Comparison of ENCODE assay signal across 26 cellular contexts in genomic region chr2:66957198-66957597, GRCh38.
DNase-seq lines count a peak whose midpoint lies in the region; ATAC-seq, FAIRE-seq and TF ChIP-seq lines count a peak whose summit lies in the region.
"Had no signal": no experiment of that assay in that cellular context is flagged by ENCODE, and none has a peak within 500 bp of the region (broad histone marks: within the 10 kb centered on the region; RNA-seq: fewer than 3 reads in every experiment).

No MANE protein-coding gene starts in this region.

- no peak overlapping the region for H4K91ac ChIP-seq in trophoblast cell (ENCODE audit: low read depth, low read length)

- peaks cover 2% of the 10 kb centered on the region for H3K79me2 ChIP-seq in trophoblast cell (ENCODE audit: control insufficient read depth, insufficient read depth, low read length, poor library complexity)
- no peaks in the 10 kb centered on the region for H3K79me2 ChIP-seq in OCI-LY7 (ENCODE audit: insufficient read depth, low read depth, low read length)

- intact Hi-C loops in MCF 10A (cut with micrococcal nuclease): no loop called here
- intact Hi-C loops in breast epithelium (cut with DNase I; ENCODE audit: low total_unique reads): no loop called here
- intact Hi-C loops in OCI-LY7 (cut with micrococcal nuclease; ENCODE audit: unreplicated experiment): no loop called here
- intact Hi-C loops in kidney (cut with DNase I): no loop called here

- no peak overlapping the region for H2BK120ac ChIP-seq in trophoblast cell (ENCODE audit: insufficient read depth, low read length, poor library complexity)

- H3K4ac ChIP-seq in trophoblast cell (ENCODE audit: low read depth, low read length): no peak overlapping the region

- H3K23ac ChIP-seq in trophoblast cell (ENCODE audit: low read length): no peak overlapping the region

- H3K14ac ChIP-seq in trophoblast cell (ENCODE audit: low read length): no peak overlapping the region

- no CpG with 5 or more reads among the region's 3 CpGs for WGBS in trophoblast cell (ENCODE audit: extremely low coverage, insufficient coverage, insufficient read length)

- H2BK5ac ChIP-seq in trophoblast cell (ENCODE audit: low read depth, low read length, poor library complexity): no peak overlapping the region

- H3K18ac ChIP-seq in trophoblast cell (ENCODE audit: low read length): no peak overlapping the region

- no peak overlapping the region for H3K4me3 ChIP-seq in breast epithelium
- H3K4me3 ChIP-seq in fibroblast of the aortic adventitia (ENCODE audit: low read depth, low read length): no peak overlapping the region
- no peak overlapping the region for H3K4me3 ChIP-seq in trophoblast cell (ENCODE audit: low read depth, low read length)
- H3K4me3 ChIP-seq in OCI-LY7 (ENCODE audit: low read depth, low read length, poor library complexity, severe bottlenecking): no peak overlapping the region
- H3K4me3 ChIP-seq in kidney (ENCODE audit: low read length in 2 of 2): no peak overlapping the region
- H3K4me3 ChIP-seq: MG63 had no signal

- H3K36me3 ChIP-seq in breast epithelium (no peaks in the 10 kb centered on the region), trophoblast cell (ENCODE audit: control insufficient read depth in 1 of 2, insufficient read depth in 2 of 2, low read length in 2 of 2) (no peaks in the 10 kb centered on the region), OCI-LY7 (ENCODE audit: insufficient read depth, low read length) (no peaks in the 10 kb centered on the region), kidney (ENCODE audit: control insufficient read depth in 1 of 2, insufficient read depth in 2 of 2, low read length in 2 of 2) (no peaks in the 10 kb centered on the region)
- H3K36me3 ChIP-seq: BE2C, MG63 had no signal

- peaks cover 6% of the 10 kb centered on the region for H3K79me1 ChIP-seq in trophoblast cell (ENCODE audit: low read length)

- no peak overlapping the region for H3K9ac ChIP-seq in trophoblast cell (ENCODE audit: low read length)
- no peak overlapping the region for H3K9ac ChIP-seq in kidney (ENCODE audit: low read length in 2 of 2)

- no peak overlapping the region for H2BK12ac ChIP-seq in trophoblast cell (ENCODE audit: low read length)

- BruUV-seq in MCF 10A (replicated peaks; lab: Mats Ljungman, UMichigan) (no TSS peak), OCI-LY7 (replicated peaks; lab: Mats Ljungman, UMichigan) (no TSS peak)

- H3K4me2 ChIP-seq in trophoblast cell (ENCODE audit: low read length): no peak overlapping the region
- H3K4me2 ChIP-seq in OCI-LY7 (ENCODE audit: low read length): no peak overlapping the region

- H3K27me3 ChIP-seq in breast epithelium (no peaks in the 10 kb centered on the region), trophoblast cell (ENCODE audit: insufficient read depth, low read length) (no peaks in the 10 kb centered on the region)
- H3K27me3 ChIP-seq: BE2C, MG63 had no signal

- H3K27ac ChIP-seq in breast epithelium: no peak overlapping the region
- H3K27ac ChIP-seq in trophoblast cell (ENCODE audit: low read depth, low read length): no peak overlapping the region
- H3K27ac ChIP-seq in OCI-LY7 (ENCODE audit: low read depth, low read length, poor library complexity, severe bottlenecking): no peak overlapping the region
- H3K27ac ChIP-seq in kidney (ENCODE audit: low read depth in 2 of 2, low read length in 2 of 2): no peak overlapping the region
- H3K27ac ChIP-seq: 22Rv1 had no signal

- no peak overlapping the region for H2AK5ac ChIP-seq in trophoblast cell (ENCODE audit: low read length)

- H3K9me3 Mint-ChIP-seq in MCF 10A (ENCODE audit: unreplicated experiment): no peaks in the 10 kb centered on the region
- H3K9me3 Mint-ChIP-seq: CD4-positive, alpha-beta T cell; IgD-negative memory B cell had no signal

- H4K8ac ChIP-seq in trophoblast cell (ENCODE audit: low read depth, low read length): no peak overlapping the region

- peak overlapping the region; percentile 81 for H3K27ac Mint-ChIP-seq in MCF 10A (ENCODE audit: low read depth, unreplicated experiment)
- H3K27ac Mint-ChIP-seq: CD4-positive, alpha-beta T cell; IgD-negative memory B cell had no signal

- H2AFZ ChIP-seq in trophoblast cell (ENCODE audit: insufficient read depth, low read length, poor library complexity) (no peak overlapping the region), OCI-LY7 (ENCODE audit: low read length) (no peak overlapping the region)

- TF ChIP-seq POLR2A in breast epithelium (IDR thresholded peaks at IDR 0.05): no peak

- POLR2A ChIA-PET in MCF 10A (lab: Yijun Ruan, JAX) (interaction anchor here (0.6 to 4.9 kb wide), 17 partner anchors 9 to 523 kb away, joined by 3 to 32 read pairs (median 4); partner anchors contain the start of gene MEIS1), OCI-LY7 (lab: Charles Lee) (interaction anchor here (1.1 kb wide), 1 partner anchor 17 kb away, joined by 3 read pairs; no protein-coding TSS in a partner anchor)

- H3K27me3 Mint-ChIP-seq in MCF 10A (ENCODE audit: insufficient read depth, unreplicated experiment): no peaks in the 10 kb centered on the region
- H3K27me3 Mint-ChIP-seq: CD4-positive, alpha-beta T cell; IgD-negative memory B cell had no signal

- no peaks in the 10 kb centered on the region for H3K36me3 Mint-ChIP-seq in MCF 10A (ENCODE audit: insufficient read depth, unreplicated experiment)
- H3K36me3 Mint-ChIP-seq: IgD-negative memory B cell had no signal

- H3K4me1 Mint-ChIP-seq in MCF 10A (ENCODE audit: insufficient read depth, unreplicated experiment): peaks cover 22% of the 10 kb centered on the region
- H3K4me1 Mint-ChIP-seq: IgD-negative memory B cell had no signal

- H3K9me2 ChIP-seq in OCI-LY7 (ENCODE audit: insufficient read depth, low read length): no peaks in the 10 kb centered on the region

- no peak for TF ChIP-seq CTCF in MCF 10A (IDR thresholded peaks at IDR 0.05; ENCODE audit: unreplicated experiment)
- TF ChIP-seq CTCF in breast epithelium (IDR thresholded peaks at IDR 0.05): no peak
- no peak for TF ChIP-seq CTCF in fibroblast of the aortic adventitia (IDR thresholded peaks at IDR 0.05; ENCODE audit: insufficient read depth, low read length)
- TF ChIP-seq CTCF in OCI-LY7 (conservative IDR thresholded peaks at IDR 0.05; ENCODE audit: low read length): no peak
- TF ChIP-seq CTCF in kidney (IDR thresholded peaks at IDR 0.05; ENCODE audit: borderline replicate concordance, extremely low read depth, insufficient read depth): no peak

- no peaks in the 10 kb centered on the region for H4K20me1 ChIP-seq in OCI-LY7 (ENCODE audit: insufficient read depth, low read length)

- DNase-seq in MCF 10A (ENCODE audit: unreplicated experiment): peak; percentile 44
- no peak for DNase-seq in breast epithelium (ENCODE audit: low spot score in 2 of 2)
- peak; percentile 51 for DNase-seq in fibroblast of the aortic adventitia (ENCODE audit: low read depth)
- peak; percentile 33 to 75 for DNase-seq in trophoblast cell
- DNase-seq in OCI-LY7 (ENCODE audit: low spot score): no peak
- DNase-seq in kidney: no peak
- no peak for DNase-seq in activated CD8-positive, alpha-beta memory T cell treated with anti-CD3 and anti-CD28 coated beads, Interleukin-2, amount 50 U/mL, for 48 hours
- DNase-seq: BE2C; CD4-positive, alpha-beta T cell; DMS53; GOT3; Karpas-422; MG63; NCI-H1092; NCI-H1436 treated with DMSO at 0.1 percent for 48 hours; NCI-H2029; NCI-H345; NCI-H524 treated with DMSO at 0.1 percent for 48 hours; PC-3; RPMI8226 had no signal

- no peak overlapping the region for H4K12ac ChIP-seq in trophoblast cell (ENCODE audit: low read depth, low read length)

- CTCF ChIA-PET in MCF 10A (lab: Yijun Ruan, JAX): interaction anchor here (0.7 kb wide), 1 partner anchor 366 kb away, joined by 7 read pairs; no protein-coding TSS in a partner anchor
- CTCF ChIA-PET in OCI-LY7 (lab: Charles Lee; ENCODE audit: unreplicated experiment): no interaction called here

- H3K9me3 ChIP-seq in breast epithelium (no peaks in the 10 kb centered on the region), trophoblast cell (ENCODE audit: insufficient read depth, low read depth, low read length) (no peaks in the 10 kb centered on the region), OCI-LY7 (ENCODE audit: low read length) (no peaks in the 10 kb centered on the region), kidney (ENCODE audit: control insufficient read depth in 1 of 2, low read length in 2 of 2) (no peaks in the 10 kb centered on the region)
- H3K9me3 ChIP-seq: BE2C, MG63 had no signal

- FAIRE-seq in kidney (lab: Jason Lieb, UNC): no peak
- FAIRE-seq: GM12892, HTR-8/SVneo had no signal

- H3K4me3 Mint-ChIP-seq in MCF 10A (ENCODE audit: unreplicated experiment): no peak overlapping the region
- H3K4me3 Mint-ChIP-seq: CD4-positive, alpha-beta T cell; IgD-negative memory B cell had no signal

- no peak for ATAC-seq in GM18502 (IDR thresholded peaks at IDR 0.05; ENCODE audit: poor library complexity, unreplicated experiment)
- ATAC-seq: HCT116, PC-3 had no signal

- no peaks in the 10 kb centered on the region for H3K4me1 ChIP-seq in breast epithelium
- H3K4me1 ChIP-seq in trophoblast cell (ENCODE audit: control insufficient read depth in 1 of 2, insufficient read depth in 2 of 2, low read length in 2 of 2): peaks cover 4 to 6% of the 10 kb centered on the region in 2 experiments
- no peaks in the 10 kb centered on the region for H3K4me1 ChIP-seq in OCI-LY7 (ENCODE audit: insufficient read depth, low read length, poor library complexity, severe bottlenecking)
- H3K4me1 ChIP-seq in kidney (ENCODE audit: control insufficient read depth in 1 of 2, insufficient read depth in 1 of 2, low read depth in 1 of 2, low read length in 2 of 2): no peaks in the 10 kb centered on the region
- H3K4me1 ChIP-seq: BE2C had no signal

Comparison
In these comparisons a context has a peak if more than half of its experiments do, and no peak if none do; other contexts are left out.
1. DNase-seq: peak in MCF 10A (single experiment), fibroblast of the aortic adventitia (single experiment) and trophoblast cell (2 of 2); none in breast epithelium (0 of 2), OCI-LY7 (single experiment), kidney (single experiment) and activated CD8-positive, alpha-beta memory T cell treated with anti-CD3 and anti-CD28 coated beads, Interleukin-2, amount 50 U/mL, for 48 hours (single experiment).